ENCODE assay signal across 8 cellular contexts in genomic region chr6:56902551-56903464, GRCh38. TPM values are rescaled to one million over a fixed set of nuclear protein-coding genes. Genes with fewer than 3 reads are reported as not detected.
A peak's percentile ranks its signal among the peaks of the same experiment; 100 is the strongest.
DNase-seq lines count a peak whose midpoint lies in the region; ATAC-seq and TF ChIP-seq lines count a peak whose summit lies in the region.

No MANE protein-coding gene starts in this region.

- H3F3A ChIP-seq in OCI-LY1 (ENCODE audit: insufficient read depth, low read length), result no peaks in the 10 kb centered on the region

- no peak overlapping the region for H2BK5ac ChIP-seq in mesenchymal stem cell (ENCODE audit: low read depth, low read length, poor library complexity, severe bottlenecking)

- H3K9ac ChIP-seq in OCI-LY1 (ENCODE audit: low read length), result no peak overlapping the region
- peak overlapping the region; percentile 73 for H3K9ac ChIP-seq in mesenchymal stem cell (ENCODE audit: low read length)

- H3K9me2 ChIP-seq in OCI-LY1 (ENCODE audit: low read depth, low read length), result no peaks in the 10 kb centered on the region

- peak; percentile 58 for DNase-seq in CD1c-positive myeloid dendritic cell (ENCODE audit: extremely low spot score)
- peak; percentile 75 for DNase-seq in dedifferentiated amniotic fluid mesenchymal stem cell (ENCODE audit: extremely low spot score)
- peak; percentile 46 for DNase-seq in mesenchymal stem cell
- DNase-seq in NCI-H526 treated with DMSO at 0.1 percent for 48 hours (lab: John Stamatoyannopoulos, UW), result no peak
- no peak for DNase-seq in activated CD4-positive, alpha-beta T cell treated with anti-CD3 and anti-CD28 coated beads, Interleukin-2, amount 50 U/mL, for 4 hours
- no peak for DNase-seq in stimulated activated CD4-positive, alpha-beta T cell treated with anti-CD3 and anti-CD28 coated beads, Interleukin-4, amount 100 ng/mL, for 4 hours

- H3K4me3 ChIP-seq in OCI-LY1 (ENCODE audit: low read depth, low read length, poor library complexity, severe bottlenecking) (no peak overlapping the region), mesenchymal stem cell (ENCODE audit: insufficient read depth in 1 of 2, low read depth in 1 of 2, low read length in 2 of 2) (peak overlapping the region in 1 of 2 experiments; percentile 64)

- no peak overlapping the region for H2BK12ac ChIP-seq in mesenchymal stem cell (ENCODE audit: low read length in 2 of 2)

- H3K79me2 ChIP-seq in OCI-LY1 (ENCODE audit: insufficient read depth, low read length), result no peaks in the 10 kb centered on the region

- H3K27ac ChIP-seq in OCI-LY1 (ENCODE audit: low read depth, low read length, poor library complexity, severe bottlenecking) (no peak overlapping the region), mesenchymal stem cell (ENCODE audit: low read length, poor library complexity, severe bottlenecking) (no peak overlapping the region)

- TF ChIP-seq CTCF in OCI-LY1 (IDR thresholded peaks at IDR 0.05; ENCODE audit: low read length), result peak; percentile 79

- no peak overlapping the region for H3K14ac ChIP-seq in mesenchymal stem cell (ENCODE audit: low read length in 2 of 2)

- WGBS in mesenchymal stem cell, result 73% methylated on average over 8 of the region's 9 CpGs

- no peak overlapping the region for H2BK120ac ChIP-seq in mesenchymal stem cell (ENCODE audit: low read depth, low read length)

- H3K9me3 ChIP-seq in OCI-LY1 (ENCODE audit: low read length) (no peaks in the 10 kb centered on the region), mesenchymal stem cell (ENCODE audit: control insufficient read depth, low read length) (no peaks in the 10 kb centered on the region)

- H2AFZ ChIP-seq in OCI-LY1 (ENCODE audit: low read length) (no peak overlapping the region), mesenchymal stem cell (ENCODE audit: low read depth, low read length) (no peak overlapping the region)

- peak; percentile 53 for ATAC-seq in GM21723 (IDR thresholded peaks at IDR 0.05; ENCODE audit: unreplicated experiment)

- no peak overlapping the region for H4K91ac ChIP-seq in mesenchymal stem cell (ENCODE audit: low read length)

- peak overlapping the region; percentile 40 for H2AK5ac ChIP-seq in mesenchymal stem cell (ENCODE audit: low read length, severe bottlenecking)

- H4K20me1 ChIP-seq in OCI-LY1 (ENCODE audit: insufficient read depth, low read length), result no peaks in the 10 kb centered on the region

- peak overlapping the region; percentile 16 for H4K8ac ChIP-seq in mesenchymal stem cell (ENCODE audit: low read length)

- H3K4me1 ChIP-seq in OCI-LY1 (ENCODE audit: insufficient read depth, low read length, severe bottlenecking), result no peaks in the 10 kb centered on the region
- H3K4me1 ChIP-seq in mesenchymal stem cell (ENCODE audit: control insufficient read depth, insufficient read depth, low read depth, low read length), result no peaks in the 10 kb centered on the region

- H3K79me1 ChIP-seq in mesenchymal stem cell (replicated peaks; ENCODE audit: low read length, poor library complexity, severe bottlenecking), result peaks cover 14% of the 10 kb centered on the region

- H3K4me2 ChIP-seq in OCI-LY1 (ENCODE audit: low read length), result no peak overlapping the region
- no peak overlapping the region for H3K4me2 ChIP-seq in mesenchymal stem cell (ENCODE audit: low read length, poor library complexity, severe bottlenecking)

- H3K36me3 ChIP-seq in OCI-LY1 (ENCODE audit: insufficient read depth, low read length) (no peaks in the 10 kb centered on the region), mesenchymal stem cell (ENCODE audit: control insufficient read depth in 1 of 2, insufficient read depth in 2 of 2, low read depth in 1 of 2, low read length in 2 of 2) (peaks cover 3 to 31% of the 10 kb centered on the region in 2 experiments)

- peak overlapping the region in 1 of 2 experiments; percentile 17 for H3K4ac ChIP-seq in mesenchymal stem cell (ENCODE audit: low read depth in 1 of 2, low read length in 2 of 2)

- H3K18ac ChIP-seq in mesenchymal stem cell (ENCODE audit: low read depth in 1 of 2, low read length in 2 of 2), result peak overlapping the region in 1 of 2 experiments; percentile 34

- no peak overlapping the region for H3K23ac ChIP-seq in mesenchymal stem cell (ENCODE audit: low read length in 2 of 2)

- H3K27me3 ChIP-seq in OCI-LY1 (ENCODE audit: insufficient read depth, low read length), result no peaks in the 10 kb centered on the region
- H3K27me3 ChIP-seq in mesenchymal stem cell (ENCODE audit: control insufficient read depth in 1 of 2, insufficient read depth in 1 of 2, low read length in 2 of 2), result no peaks in the 10 kb centered on the region

- H2BK15ac ChIP-seq in mesenchymal stem cell (ENCODE audit: low read depth, poor library complexity, severe bottlenecking), result no peak overlapping the region

RNA-seq across cellular contexts. Expression of gene BEND6, which starts 52.1 kb away (rescaled TPM):
- 3.2 TPM for polyA plus RNA-seq in mesenchymal stem cell (2013, experiment 1 of 2)
- polyA plus RNA-seq in mesenchymal stem cell (2013, experiment 2 of 2), result 3.9 TPM

Comparison
In these comparisons a context has a peak if more than half of its experiments do, and no peak if none do; other contexts are left out.
1. DNase-seq: peak in CD1c-positive myeloid dendritic cell (single experiment), dedifferentiated amniotic fluid mesenchymal stem cell (single experiment) and mesenchymal stem cell (single experiment); none in NCI-H526 treated with DMSO at 0.1 percent for 48 hours (single experiment), activated CD4-positive, alpha-beta T cell treated with anti-CD3 and anti-CD28 coated beads, Interleukin-2, amount 50 U/mL, for 4 hours (0 of 2) and stimulated activated CD4-positive, alpha-beta T cell treated with anti-CD3 and anti-CD28 coated beads, Interleukin-4, amount 100 ng/mL, for 4 hours (0 of 2).